Comparison of ENCODE assay signal across 1 cellular context in genomic region chr1:155859234-155859829, GRCh38.
TF ChIP-seq lines count a peak whose summit lies in the region.

SYT11 (plus strand) TSS chr1:155859567; CDS start chr1:155859762, 195 bp downstream.

TF ChIP-seq in H1, 55 proteins besides CTCF, POLR2A, EP300 and RAD21 (continued from another document):
- TF ChIP-seq SP4 (IDR thresholded peaks at IDR 0.05; ENCODE audit: low read length) (no peak), TCF12 (IDR thresholded peaks at IDR 0.05; ENCODE audit: low read depth, low read length) (no peak), TEAD4 (IDR thresholded peaks at IDR 0.05; ENCODE audit: low read depth, low read length) (no peak), SIN3A (conservative IDR thresholded peaks at IDR 0.05 in 1 of 2, IDR thresholded peaks at IDR 0.05 in 1 of 2; ENCODE audit: low read depth in 1 of 2, low read length in 2 of 2) (no peak), CHD1 (IDR thresholded peaks at IDR 0.05; ENCODE audit: low read depth, low read length) (no peak), RFX5 (IDR thresholded peaks at IDR 0.05; ENCODE audit: borderline replicate concordance, low read depth, low read length) (no peak), CTBP2 (IDR thresholded peaks at IDR 0.05; ENCODE audit: borderline replicate concordance, insufficient read depth, insufficient read length, low read length) (peak; percentile 91), ZNF274 (IDR thresholded peaks at IDR 0.05; ENCODE audit: borderline replicate concordance, extremely low read depth, low read length) (no peak), YY1 (IDR thresholded peaks at IDR 0.05; ENCODE audit: low read depth, low read length) (no peak), CHD7 (IDR thresholded peaks at IDR 0.05; ENCODE audit: insufficient replicate concordance, low read length) (no peak), MAX (IDR thresholded peaks at IDR 0.05) (no peak), NANOG (IDR thresholded peaks at IDR 0.05; ENCODE audit: insufficient read depth, low read depth, low read length, poor library complexity, severe bottlenecking) (no peak), ASH2L (IDR thresholded peaks at IDR 0.05; ENCODE audit: low read length) (no peak), TBP (IDR thresholded peaks at IDR 0.05; ENCODE audit: low read depth, low read length) (no peak), SIRT6 (IDR thresholded peaks at IDR 0.05; ENCODE audit: low read length) (no peak), MAFK (IDR thresholded peaks at IDR 0.05; ENCODE audit: low read depth, low read length) (no peak), USF2 (IDR thresholded peaks at IDR 0.05; ENCODE audit: low read length) (0 out of 2 replicates have a peak, but pooled peaks have one; percentile 10), RNF2 (IDR thresholded peaks at IDR 0.05; ENCODE audit: borderline replicate concordance, low read depth, low read length, missing control alignments, poor library complexity, severe bottlenecking) (no peak), E2F6 (IDR thresholded peaks at IDR 0.05) (no peak), SP2 (IDR thresholded peaks at IDR 0.05; ENCODE audit: low read length) (no peak), JUN (IDR thresholded peaks at IDR 0.05; ENCODE audit: low read depth, low read length) (no peak), PHF8 (conservative IDR thresholded peaks at IDR 0.05; ENCODE audit: low read depth, low read length) (no peak), SUZ12 (IDR thresholded peaks at IDR 0.05; ENCODE audit: low read length) (no peak), HDAC2 (IDR thresholded peaks at IDR 0.05; ENCODE audit: borderline replicate concordance in 1 of 2, low read depth in 2 of 2, low read length in 2 of 2) (peak in 1 of 2 experiments; percentile 87; a peak in 2 of 4 replicates), ATF3 (IDR thresholded peaks at IDR 0.05; ENCODE audit: insufficient read depth, low read depth, low read length) (no peak), SAP30 (IDR thresholded peaks at IDR 0.05; ENCODE audit: insufficient read depth, insufficient replicate concordance, low read length) (no peak), KDM5A (IDR thresholded peaks at IDR 0.05; ENCODE audit: low read length) (no peak), SP1 (IDR thresholded peaks at IDR 0.05; ENCODE audit: low read depth, low read length) (no peak), JUND (IDR thresholded peaks at IDR 0.05; ENCODE audit: low read length) (no peak), NRF1 (IDR thresholded peaks at IDR 0.05; ENCODE audit: low read depth, low read length) (no peak), CBX5 (IDR thresholded peaks at IDR 0.05; ENCODE audit: low read depth, low read length) (no peak), EZH2 (IDR thresholded peaks at IDR 0.05; ENCODE audit: low read depth, low read length, severe bottlenecking) (no peak), RBBP5 (IDR thresholded peaks at IDR 0.05; ENCODE audit: borderline replicate concordance, low read depth, low read length) (0 out of 2 replicates have a peak, but pooled peaks have one; percentile 1), KDM4A (IDR thresholded peaks at IDR 0.05; ENCODE audit: low read depth, low read length, severe bottlenecking) (no peak), POLR2AphosphoS5 (IDR thresholded peaks at IDR 0.05; ENCODE audit: low read depth, low read length) (peak; percentile 22; the same call in 1 of the 2 replicates), TAF7 (optimal IDR thresholded peaks at IDR 0.05; ENCODE audit: borderline replicate concordance, low read depth, low read length) (no peak), BACH1 (IDR thresholded peaks at IDR 0.05; ENCODE audit: low read length) (no peak)
